17 cellular contexts compared by ENCODE assay signal in genomic region chr7:20107582-20107981, GRCh38.
DNase-seq lines count a peak whose midpoint lies in the region; ATAC-seq, FAIRE-seq and TF ChIP-seq lines count a peak whose summit lies in the region.
"Had no signal": no experiment of that assay in that cellular context is flagged by ENCODE, and none has a peak within 500 bp of the region (broad histone marks: within the 10 kb centered on the region; RNA-seq: fewer than 3 reads in every experiment).

No MANE protein-coding gene starts in this region.

- no peak overlapping the region for H4K8ac ChIP-seq in mesendoderm (ENCODE audit: low read depth, low read length)

- no peaks in the 10 kb centered on the region for H3K4me1 ChIP-seq in liver (ENCODE audit: control insufficient read depth in 4 of 4, insufficient read depth in 4 of 4, low read length in 3 of 4)
- H3K4me1 ChIP-seq in HepG2 (ENCODE audit: insufficient read depth, low read length), result no peaks in the 10 kb centered on the region
- H3K4me1 ChIP-seq in PC-3 (ENCODE audit: insufficient read depth, low read length), result no peaks in the 10 kb centered on the region; the same call in 1 of the 2 replicates
- no peaks in the 10 kb centered on the region for H3K4me1 ChIP-seq in mesendoderm (ENCODE audit: control insufficient read depth, low read depth, low read length)
- H3K4me1 ChIP-seq: lower lobe of right lung had no signal

- ATAC-seq in HepG2 (no peak), PC-3 (peak; percentile 37; the same call in 1 of the 2 replicates), HG03520 (IDR thresholded peaks at IDR 0.05; ENCODE audit: unreplicated experiment) (no peak), GM18861 (IDR thresholded peaks at IDR 0.05; ENCODE audit: unreplicated experiment) (no peak), HG03342 (IDR thresholded peaks at IDR 0.05; ENCODE audit: unreplicated experiment) (no peak), HG03432 (IDR thresholded peaks at IDR 0.05; ENCODE audit: unreplicated experiment) (no peak)
- ATAC-seq: activated naive CD4-positive, alpha-beta T cell treated with anti-CD3 and anti-CD28 coated beads, Interleukin-2, amount 50 U/mL, for 72 hours; lower lobe of right lung; naive thymus-derived CD8-positive, alpha-beta T cell had no signal

- H3K27ac ChIP-seq in liver (ENCODE audit: low read depth in 1 of 2, low read length in 2 of 2) (no peak overlapping the region), HepG2 (ENCODE audit: extremely low read length, insufficient read depth, low read length) (no peak overlapping the region), PC-3 (ENCODE audit: low read length) (no peak overlapping the region), mesendoderm (ENCODE audit: low read depth, low read length) (no peak overlapping the region)
- H3K27ac ChIP-seq: lower lobe of right lung had no signal

- H3K36me3 ChIP-seq in liver (ENCODE audit: control insufficient read depth in 4 of 4, insufficient read depth in 3 of 4, low read depth in 1 of 4, low read length in 3 of 4), result no peaks in the 10 kb centered on the region
- no peaks in the 10 kb centered on the region for H3K36me3 ChIP-seq in HepG2 (replicated peaks in 1 of 2; ENCODE audit: control insufficient read depth in 1 of 2, insufficient read depth in 2 of 2, low read length in 2 of 2)
- H3K36me3 ChIP-seq in PC-3 (ENCODE audit: low read depth, low read length), result no peaks in the 10 kb centered on the region
- no peaks in the 10 kb centered on the region for H3K36me3 ChIP-seq in mesendoderm (ENCODE audit: control insufficient read depth, insufficient read depth, low read length)
- H3K36me3 ChIP-seq: lower lobe of right lung, tibial nerve had no signal

- CTCF ChIA-PET in HepG2 (lab: Yijun Ruan, JAX; ENCODE audit: low intra/inter-chr PET ratio, low total read pairs), result no interaction called here
- CTCF ChIA-PET in PC-3 (lab: Charles Lee), result no interaction called here

- H3K23ac ChIP-seq in mesendoderm (ENCODE audit: low read length), result no peak overlapping the region

- H3K9ac ChIP-seq in liver (ENCODE audit: low read depth in 1 of 2, low read length in 2 of 2) (no peak overlapping the region), HepG2 (ENCODE audit: insufficient read depth, low read depth, low read length) (no peak overlapping the region), PC-3 (ENCODE audit: low read length) (no peak overlapping the region), mesendoderm (ENCODE audit: low read length) (no peak overlapping the region)

- intact Hi-C loops in HepG2 (cut with micrococcal nuclease; ENCODE audit: unreplicated experiment) (no loop called here), PC-3 (cut with micrococcal nuclease) (no loop called here)

- no peaks in the 10 kb centered on the region for H3K9me3 ChIP-seq in liver (ENCODE audit: control insufficient read depth in 4 of 4, low read length in 3 of 4)
- no peaks in the 10 kb centered on the region for H3K9me3 ChIP-seq in HepG2 (ENCODE audit: low read length)
- H3K9me3 ChIP-seq in PC-3 (ENCODE audit: low read length), result no peaks in the 10 kb centered on the region
- H3K9me3 ChIP-seq: lower lobe of right lung, tibial nerve had no signal

- H4K20me1 ChIP-seq in HepG2 (ENCODE audit: insufficient read depth, low read length) (no peaks in the 10 kb centered on the region), PC-3 (ENCODE audit: low read length) (no peaks in the 10 kb centered on the region)

- H3K18ac ChIP-seq in mesendoderm (ENCODE audit: low read length), result peak overlapping the region; percentile 51

- H3K79me2 ChIP-seq in HepG2 (ENCODE audit: insufficient read depth, low read length) (no peaks in the 10 kb centered on the region), PC-3 (ENCODE audit: low read length) (no peaks in the 10 kb centered on the region), mesendoderm (ENCODE audit: control insufficient read depth, insufficient read depth, low read length) (peaks cover 3% of the 10 kb centered on the region)

- POLR2A ChIA-PET in HepG2 (lab: Yijun Ruan, JAX) (no interaction called here), PC-3 (lab: Charles Lee; ENCODE audit: unreplicated experiment) (no interaction called here)

- DNase-seq in HepG2 (ENCODE audit: low spot score), result no peak
- DNase-seq in PC-3, result peak; percentile 34
- DNase-seq in mesendoderm, result no peak
- DNase-seq: activated T-cell treated with anti-CD3 and anti-CD28 coated beads, Interleukin-2, amount 50 U/mL, for 1 hour; CD4-positive, alpha-beta memory T cell; lower lobe of right lung; naive thymus-derived CD8-positive, alpha-beta T cell; NCI-H1048; NCI-H2171 treated with DMSO at 0.1 percent for 48 hours; NK-92 treated with Interleukin-12 subunit alpha and Interleukin-12 subunit beta, amount 100 ng/mL, for 24 hours had no signal

- in situ Hi-C loops in HepG2 (cut with HindIII; ENCODE audit: extremely low pct_ligation_motif_present, low pct_unique_long_range_greater_than_20kb), result no loop called here

- 56% methylated on average over 3 of the region's 3 CpGs for WGBS in liver
- WGBS in HepG2 (ENCODE audit: low lambda C conversion rate), result 0% methylated on average over 3 of the region's 3 CpGs
- WGBS in mesendoderm (ENCODE audit: extremely low coverage, insufficient coverage, low lambda C conversion rate), result no CpG with 5 or more reads among the region's 3 CpGs

- no peak overlapping the region for H2BK5ac ChIP-seq in mesendoderm (ENCODE audit: low read length)

- H3K79me1 ChIP-seq in mesendoderm (ENCODE audit: low read length), result no peaks in the 10 kb centered on the region

- no peak for TF ChIP-seq POLR2A in HepG2 (IDR thresholded peaks at IDR 0.05; ENCODE audit: insufficient read depth in 1 of 2, low read depth in 2 of 2, low read length in 2 of 2)

- no peak overlapping the region for H4K5ac ChIP-seq in mesendoderm (ENCODE audit: low read length)

- H2AK5ac ChIP-seq in mesendoderm (ENCODE audit: low read length), result no peak overlapping the region

- H3K4me3 ChIP-seq in liver (ENCODE audit: low read depth in 1 of 3, low read length in 3 of 3) (no peak overlapping the region), HepG2 (replicated peaks in 1 of 3; ENCODE audit: insufficient read depth in 1 of 3, low read depth in 2 of 3, low read length in 3 of 3) (no peak overlapping the region), PC-3 (ENCODE audit: low read length) (no peak overlapping the region), mesendoderm (ENCODE audit: low read length) (no peak overlapping the region)
- H3K4me3 ChIP-seq: lower lobe of right lung, tibial nerve had no signal

- no peaks in the 10 kb centered on the region for H3F3A ChIP-seq in PC-3 (ENCODE audit: low read length, unreplicated experiment)

- H3K4me2 ChIP-seq in HepG2 (ENCODE audit: low read depth, low read length) (no peak overlapping the region), PC-3 (ENCODE audit: low read length) (no peak overlapping the region), mesendoderm (ENCODE audit: low read length) (no peak overlapping the region)

- H2BK120ac ChIP-seq in mesendoderm (ENCODE audit: low read depth, low read length), result no peak overlapping the region

- H3K27me3 ChIP-seq in liver (ENCODE audit: control insufficient read depth in 4 of 4, insufficient read depth in 4 of 4, low read length in 3 of 4) (no peaks in the 10 kb centered on the region), HepG2 (ENCODE audit: control insufficient read depth in 1 of 2, insufficient read depth in 2 of 2, low read length in 2 of 2) (no peaks in the 10 kb centered on the region), PC-3 (ENCODE audit: low read length) (no peaks in the 10 kb centered on the region), mesendoderm (ENCODE audit: insufficient read depth, low read length, poor library complexity) (no peaks in the 10 kb centered on the region)
- H3K27me3 ChIP-seq: tibial nerve had no signal

- no peak for FAIRE-seq in HepG2 (lab: Jason Lieb, UNC)

- TF ChIP-seq CTCF in liver (IDR thresholded peaks at IDR 0.05; ENCODE audit: low read depth, low read length, missing input control) (no peak), HepG2 (CRISPR knock-in tag; IDR thresholded peaks at IDR 0.05) (no peak), PC-3 (conservative IDR thresholded peaks at IDR 0.05; ENCODE audit: low read depth, low read length) (no peak)

- no peak overlapping the region for H3K4ac ChIP-seq in mesendoderm (ENCODE audit: low read depth, low read length)

- BruUV-seq in HepG2 (replicated peaks; lab: Mats Ljungman, UMichigan) (no TSS peak), PC-3 (replicated peaks; lab: Mats Ljungman, UMichigan) (no TSS peak)

- H3K56ac ChIP-seq in mesendoderm (ENCODE audit: low read length), result no peak overlapping the region

- H2AFZ ChIP-seq in HepG2 (ENCODE audit: low read length), result no peak overlapping the region
- H2AFZ ChIP-seq in PC-3 (ENCODE audit: low read length), result no peak overlapping the region

- H3K9me2 ChIP-seq in PC-3 (replicated peaks; ENCODE audit: low read length), result no peaks in the 10 kb centered on the region

- no peak overlapping the region for H2BK15ac ChIP-seq in mesendoderm (replicated peaks; ENCODE audit: low read depth)

- no peak for TF ChIP-seq RAD21 in liver (IDR thresholded peaks at IDR 0.05)
- TF ChIP-seq RAD21 in HepG2 (CRISPR knock-in tag; IDR thresholded peaks at IDR 0.05), result no peak

- no peak for TF ChIP-seq EP300 in HepG2 (IDR thresholded peaks at IDR 0.05; ENCODE audit: low read depth in 2 of 2, low read length in 2 of 2)
- TF ChIP-seq EP300 in HepG2 (CRISPR knock-in tag; IDR thresholded peaks at IDR 0.05; ENCODE audit: borderline replicate concordance), result no peak

TF ChIP-seq in liver, 16 proteins besides CTCF, POLR2A, EP300 and RAD21:
- TF ChIP-seq NR2F2 (IDR thresholded peaks at IDR 0.05) (peak; percentile 74), JUND (IDR thresholded peaks at IDR 0.05) (no peak), FOXA1 (IDR thresholded peaks at IDR 0.05) (no peak), MAX (IDR thresholded peaks at IDR 0.05) (no peak)

TF ChIP-seq in HepG2, 621 proteins besides CTCF, POLR2A, EP300 and RAD21:
- no peak for TF ChIP-seq MYC (CRISPR knock-in tag; IDR thresholded peaks at IDR 0.05; ENCODE audit: borderline replicate concordance)
- no peak for TF ChIP-seq KDM4B (CRISPR knock-in tag; IDR thresholded peaks at IDR 0.05)
